Comparison of ENCODE assay signal across 20 cellular contexts in genomic region chr5:113249216-113249615, GRCh38.
DNase-seq lines count a peak whose midpoint lies in the region; ATAC-seq and TF ChIP-seq lines count a peak whose summit lies in the region.
"Had no signal": no experiment of that assay in that cellular context is flagged by ENCODE, and none has a peak within 500 bp of the region (broad histone marks: within the 10 kb centered on the region; RNA-seq: fewer than 3 reads in every experiment).

No MANE protein-coding gene starts in this region.

- peaks cover 4% of the 10 kb centered on the region for H3K9me3 Mint-ChIP-seq in neural progenitor cell
- H3K9me3 Mint-ChIP-seq: activated CD4-positive, alpha-beta memory T cell treated with anti-CD3 and anti-CD28 coated beads for 36 hours; activated naive CD4-positive, alpha-beta T cell treated with anti-CD3 and anti-CD28 coated beads, Interleukin-2, amount 50 U/mL, for 72 hours; activated T-cell treated with anti-CD3 and anti-CD28 coated beads, Interleukin-2, amount 50 U/mL, for 24 hours had no signal

- intact Hi-C loops in heart left ventricle (cut with DNase I): loop anchor here in 4 of 10 donors (5.0 to 10.0 kb wide), 3 partner anchors 42 to 46 kb away; no protein-coding TSS in a partner anchor
- intact Hi-C loops in left cardiac atrium (cut with DNase I): no loop called here
- intact Hi-C loops in ovary (cut with DNase I): loop anchor here in 2 of 4 donors (5.0 to 10.0 kb wide), 2 partner anchors 94 to 97 kb away; no protein-coding TSS in a partner anchor
- intact Hi-C loops in uterus (cut with DNase I; ENCODE audit: low total_unique reads): no loop called here

- TF ChIP-seq EP300 in ovary (IDR thresholded peaks at IDR 0.05): no peak

- no peaks in the 10 kb centered on the region for H3K9me3 ChIP-seq in heart left ventricle
- H3K9me3 ChIP-seq in ovary: no peaks in the 10 kb centered on the region
- no peaks in the 10 kb centered on the region for H3K9me3 ChIP-seq in uterus
- H3K9me3 ChIP-seq in neural progenitor cell (ENCODE audit: low read depth): no peaks in the 10 kb centered on the region

- H3K4me1 Mint-ChIP-seq in neural progenitor cell: peaks cover 20% of the 10 kb centered on the region

- H3F3A ChIP-seq in neural progenitor cell (ENCODE audit: low read depth): peaks cover 5% of the 10 kb centered on the region

- H4K20me1 ChIP-seq in neural progenitor cell (ENCODE audit: low read depth): no peaks in the 10 kb centered on the region

- no peaks in the 10 kb centered on the region for H3K79me2 ChIP-seq in neural progenitor cell (ENCODE audit: low read depth)

- H3K4me3 Mint-ChIP-seq in neural progenitor cell: no peak overlapping the region
- H3K4me3 Mint-ChIP-seq: activated CD4-positive, alpha-beta memory T cell treated with anti-CD3 and anti-CD28 coated beads for 36 hours; activated T-cell treated with anti-CD3 and anti-CD28 coated beads, Interleukin-2, amount 50 U/mL, for 24 hours had no signal

- no peak overlapping the region for H3K4me3 ChIP-seq in heart left ventricle
- H3K4me3 ChIP-seq in ovary: no peak overlapping the region
- H3K4me3 ChIP-seq in uterus: no peak overlapping the region
- H3K4me3 ChIP-seq in neural progenitor cell: no peak overlapping the region
- H3K4me3 ChIP-seq: cardiac muscle cell had no signal

- DNase-seq in heart left ventricle (no peak), left cardiac atrium (no peak), fibroblast of gingiva (ENCODE audit: low read depth) (peak; percentile 67), ovary (no peak), uterus (no peak), HuH-7.5 (ENCODE audit: low spot score) (no peak), neural progenitor cell (ENCODE audit: low spot score) (no peak), GDM1 (lab: John Stamatoyannopoulos, UW) (no peak)
- DNase-seq: activated CD4-positive, alpha-beta memory T cell treated with anti-CD3 and anti-CD28 coated beads for 36 hours; activated T-cell treated with anti-CD3 and anti-CD28 coated beads, Interleukin-2, amount 50 U/mL, for 24 hours; C1 segment of cervical spinal cord; NCI-H2029 treated with DMSO at 0.1 percent for 48 hours; NCI-H524 treated with DMSO at 0.1 percent for 48 hours; SHP77 treated with DMSO at 0.1 percent for 48 hours; stimulated activated CD4-positive, alpha-beta T cell treated with anti-CD3 and anti-CD28 coated beads, Interleukin-2, amount 100 ng/mL, for 48 hours; T-helper 1 cell had no signal

- 64 to 90% (median 75%) methylated on average over 1 of the region's 1 CpG for WGBS in heart left ventricle, 4 donors
- 57 to 75% (median 71%) methylated on average over 1 of the region's 1 CpG for WGBS in ovary, 3 donors

- H3K36me3 ChIP-seq in heart left ventricle: no peaks in the 10 kb centered on the region
- H3K36me3 ChIP-seq in ovary: no peaks in the 10 kb centered on the region
- H3K36me3 ChIP-seq in uterus: no peaks in the 10 kb centered on the region
- H3K36me3 ChIP-seq in neural progenitor cell: no peaks in the 10 kb centered on the region
- H3K36me3 ChIP-seq: cardiac muscle cell had no signal

- H3K36me3 Mint-ChIP-seq in neural progenitor cell: peaks cover 2% of the 10 kb centered on the region
- H3K36me3 Mint-ChIP-seq: activated CD4-positive, alpha-beta memory T cell treated with anti-CD3 and anti-CD28 coated beads for 36 hours; activated naive CD4-positive, alpha-beta T cell treated with anti-CD3 and anti-CD28 coated beads, Interleukin-2, amount 50 U/mL, for 72 hours had no signal

- H3K4me2 ChIP-seq in neural progenitor cell: no peak overlapping the region
- H3K4me2 ChIP-seq: KMS-11 had no signal

- H3K27ac ChIP-seq in heart left ventricle (peak overlapping the region in 10 of 12 donors; percentile 20 to 79 (median 60)), ovary (peak overlapping the region; percentile 69 to 71), uterus (peak overlapping the region; percentile 73 to 78), neural progenitor cell (no peak overlapping the region)
- H3K27ac ChIP-seq: cardiac muscle cell, KMS-11 had no signal

- no peaks in the 10 kb centered on the region for H3K27me3 ChIP-seq in heart left ventricle
- H3K27me3 ChIP-seq in ovary: no peaks in the 10 kb centered on the region
- no peaks in the 10 kb centered on the region for H3K27me3 ChIP-seq in uterus
- H3K27me3 ChIP-seq in neural progenitor cell: no peaks in the 10 kb centered on the region
- H3K27me3 ChIP-seq: cardiac muscle cell had no signal

- H3K9ac ChIP-seq in neural progenitor cell: no peak overlapping the region
- H3K9ac ChIP-seq: KMS-11 had no signal

- ATAC-seq in heart left ventricle (no peak), left cardiac atrium (no peak)
- ATAC-seq: activated naive CD4-positive, alpha-beta T cell treated with anti-CD3 and anti-CD28 coated beads, Interleukin-2, amount 50 U/mL, for 72 hours; esophagus mucosa had no signal

- TF ChIP-seq POLR2A in heart left ventricle (IDR thresholded peaks at IDR 0.05): no peak
- no peak for TF ChIP-seq POLR2A in ovary (IDR thresholded peaks at IDR 0.05)
- TF ChIP-seq POLR2A in uterus (IDR thresholded peaks at IDR 0.05): no peak

- TF ChIP-seq CTCF in heart left ventricle (IDR thresholded peaks at IDR 0.05) (no peak), ovary (IDR thresholded peaks at IDR 0.05) (no peak), uterus (IDR thresholded peaks at IDR 0.05) (no peak), neural progenitor cell (IDR thresholded peaks at IDR 0.05) (no peak)

- H2AFZ ChIP-seq in neural progenitor cell (replicated peaks): no peak overlapping the region

- H3K27ac Mint-ChIP-seq in neural progenitor cell: no peak overlapping the region
- H3K27ac Mint-ChIP-seq: activated CD4-positive, alpha-beta memory T cell treated with anti-CD3 and anti-CD28 coated beads for 36 hours; activated naive CD4-positive, alpha-beta T cell treated with anti-CD3 and anti-CD28 coated beads, Interleukin-2, amount 50 U/mL, for 72 hours; activated T-cell treated with anti-CD3 and anti-CD28 coated beads, Interleukin-2, amount 50 U/mL, for 24 hours had no signal

- H3K4me1 ChIP-seq in heart left ventricle (peaks cover 18 to 90% (median 60%) of the 10 kb centered on the region in 12 donors), ovary (ENCODE audit: insufficient read depth) (peaks cover 28% of the 10 kb centered on the region), uterus (peaks cover 0 to 4% of the 10 kb centered on the region in 2 donors), neural progenitor cell (peaks cover 21% of the 10 kb centered on the region)

- no peaks in the 10 kb centered on the region for H3K27me3 Mint-ChIP-seq in neural progenitor cell (ENCODE audit: insufficient read depth, low read depth)
- H3K27me3 Mint-ChIP-seq: activated CD4-positive, alpha-beta memory T cell treated with anti-CD3 and anti-CD28 coated beads for 36 hours had no signal
